In the genomic region with DNA sequence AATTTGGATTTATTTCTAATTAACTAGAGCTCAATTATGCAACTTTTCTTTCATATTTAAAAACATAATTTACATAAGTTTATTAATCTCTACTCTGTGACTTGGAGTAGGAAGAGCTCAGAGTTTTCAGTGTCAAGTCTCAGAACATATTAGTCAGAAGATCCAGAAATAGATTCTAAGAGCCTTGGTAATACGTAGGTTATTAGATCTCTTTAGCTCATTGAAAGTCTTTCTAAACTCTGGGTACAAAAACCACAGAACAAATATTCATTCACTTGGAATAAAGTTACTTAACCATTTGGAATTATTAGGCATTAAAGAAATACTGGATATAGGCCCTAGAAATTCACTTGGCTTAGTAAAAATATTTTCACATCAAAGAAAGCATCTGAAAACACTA, we compare ENCODE assay signal across 29 cellular contexts.
"Had no signal": no experiment of that assay in that cellular context is flagged by ENCODE, and none has a peak within 500 bp of the region (broad histone marks: within the 10 kb centered on the region; RNA-seq: fewer than 3 reads in every experiment).

No MANE protein-coding gene starts in this region.

- H3K27me3 ChIP-seq: ascending aorta, Peyer's patch, SJCRH30 had no signal

- H3K4me3 ChIP-seq: ascending aorta, K562, Peyer's patch, SJCRH30 had no signal

- H3K4me1 ChIP-seq: ascending aorta, Peyer's patch, SJCRH30 had no signal

- H3K9ac ChIP-seq: SK-N-SH had no signal

- FAIRE-seq: K562 had no signal

- DNase-seq: activated CD4-positive, alpha-beta memory T cell treated with anti-CD3 and anti-CD28 coated beads for 36 hours; activated CD4-positive, alpha-beta T cell treated with anti-CD3 and anti-CD28 coated beads, Interleukin-2, amount 10 ng/mL, durations not matched to agents 7 days and 5 days; activated CD4-positive, CD25-positive, alpha-beta regulatory T cell; activated CD8-positive, alpha-beta memory T cell treated with anti-CD3 and anti-CD28 coated beads for 24 hours; activated gamma-delta T cell treated with Interleukin-2 at 50 U/mL for 16 hours; activated naive CD4-positive, alpha-beta T cell treated with anti-CD3 and anti-CD28 coated beads, Interleukin-2, amount 50 U/mL, for 16 hours; activated naive CD8-positive, alpha-beta T cell treated with anti-CD3 and anti-CD28 coated beads, Interleukin-2, amount 10 ng/mL, durations not matched to agents 7 days and 5 days; activated T-cell treated with anti-CD3 and anti-CD28 coated beads for 4 hours; activated T-cell treated with anti-CD3 and anti-CD28 coated beads, Interleukin-2, amount 50 U/mL, for 48 hours; amniotic stem cell; Kasumi-1; NCI-H1092; NCI-H1417 treated with DMSO at 0.1 percent for 48 hours; NCI-H1694; NCI-H2029; NCI-H2107; NCI-H2171 treated with DMSO at 0.1 percent for 48 hours; NCI-H345; NCI-H510A treated with DMSO at 0.1 percent for 48 hours; NCI-H69; NK-92 treated with Interleukin-12 subunit alpha and Interleukin-12 subunit beta, amount 100 ng/mL, for 24 hours; OCI-M1; Peyer's patch; Right ventricle myocardium superior; SJCRH30; SK-N-SH; T-helper 1 cell had no signal

- ATAC-seq: K562 had no signal

- H3K9me3 ChIP-seq: ascending aorta, Peyer's patch, SJCRH30, SK-N-SH had no signal
